1 cellular context compared by ENCODE assay signal in the genomic region with DNA sequence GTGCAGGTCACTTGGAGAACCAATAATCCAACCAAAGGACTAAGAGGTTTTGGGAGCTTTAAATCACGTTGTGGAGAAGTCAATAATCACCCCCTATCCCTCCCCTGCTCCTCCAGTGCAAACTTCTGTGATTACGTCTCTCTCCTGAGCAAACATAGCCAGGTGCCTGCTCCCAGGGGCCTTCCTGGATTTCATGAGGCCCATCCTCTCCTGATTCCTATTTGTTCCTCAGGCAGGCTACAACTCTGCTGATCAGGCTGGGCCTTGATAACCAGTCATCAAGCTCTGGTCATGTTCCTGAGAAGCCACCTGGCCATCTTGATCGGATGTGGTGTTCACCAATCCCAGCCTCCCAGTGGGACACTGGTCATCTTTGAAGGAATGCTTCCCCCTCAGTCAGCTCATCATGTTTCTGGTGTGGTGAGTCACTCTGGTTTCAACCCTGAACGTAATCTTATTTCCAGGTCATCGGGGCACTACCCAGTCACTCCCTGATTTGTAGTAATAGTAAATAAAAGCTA.
TF ChIP-seq lines count a peak whose summit lies in the region.

No MANE protein-coding gene starts in this region.

TF ChIP-seq in HepG2, 621 proteins besides CTCF, POLR2A, EP300 and RAD21 (continued from another document):
- TF ChIP-seq, protein P1, sequence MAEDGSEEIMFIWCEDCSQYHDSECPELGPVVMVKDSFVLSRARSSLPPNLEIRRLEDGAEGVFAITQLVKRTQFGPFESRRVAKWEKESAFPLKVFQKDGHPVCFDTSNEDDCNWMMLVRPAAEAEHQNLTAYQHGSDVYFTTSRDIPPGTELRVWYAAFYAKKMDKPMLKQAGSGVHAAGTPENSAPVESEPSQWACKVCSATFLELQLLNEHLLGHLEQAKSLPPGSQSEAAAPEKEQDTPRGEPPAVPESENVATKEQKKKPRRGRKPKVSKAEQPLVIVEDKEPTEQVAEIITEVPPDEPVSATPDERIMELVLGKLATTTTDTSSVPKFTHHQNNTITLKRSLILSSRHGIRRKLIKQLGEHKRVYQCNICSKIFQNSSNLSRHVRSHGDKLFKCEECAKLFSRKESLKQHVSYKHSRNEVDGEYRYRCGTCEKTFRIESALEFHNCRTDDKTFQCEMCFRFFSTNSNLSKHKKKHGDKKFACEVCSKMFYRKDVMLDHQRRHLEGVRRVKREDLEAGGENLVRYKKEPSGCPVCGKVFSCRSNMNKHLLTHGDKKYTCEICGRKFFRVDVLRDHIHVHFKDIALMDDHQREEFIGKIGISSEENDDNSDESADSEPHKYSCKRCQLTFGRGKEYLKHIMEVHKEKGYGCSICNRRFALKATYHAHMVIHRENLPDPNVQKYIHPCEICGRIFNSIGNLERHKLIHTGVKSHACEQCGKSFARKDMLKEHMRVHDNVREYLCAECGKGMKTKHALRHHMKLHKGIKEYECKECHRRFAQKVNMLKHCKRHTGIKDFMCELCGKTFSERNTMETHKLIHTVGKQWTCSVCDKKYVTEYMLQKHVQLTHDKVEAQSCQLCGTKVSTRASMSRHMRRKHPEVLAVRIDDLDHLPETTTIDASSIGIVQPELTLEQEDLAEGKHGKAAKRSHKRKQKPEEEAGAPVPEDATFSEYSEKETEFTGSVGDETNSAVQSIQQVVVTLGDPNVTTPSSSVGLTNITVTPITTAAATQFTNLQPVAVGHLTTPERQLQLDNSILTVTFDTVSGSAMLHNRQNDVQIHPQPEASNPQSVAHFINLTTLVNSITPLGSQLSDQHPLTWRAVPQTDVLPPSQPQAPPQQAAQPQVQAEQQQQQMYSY (CRISPR knock-in tag; IDR thresholded peaks at IDR 0.05), result no peak
- 0 out of 2 replicates have a peak, but pooled peaks have one; percentile 23 for TF ChIP-seq IRF2 (CRISPR knock-in tag; IDR thresholded peaks at IDR 0.05)
- peak; percentile 55; the same call in 1 of the 2 replicates for TF ChIP-seq SALL1 (CRISPR knock-in tag; IDR thresholded peaks at IDR 0.05)
- TF ChIP-seq ZBTB7B (CRISPR knock-in tag; IDR thresholded peaks at IDR 0.05), result peak; percentile 28; the same call in 1 of the 2 replicates
- TF ChIP-seq, protein P2, sequence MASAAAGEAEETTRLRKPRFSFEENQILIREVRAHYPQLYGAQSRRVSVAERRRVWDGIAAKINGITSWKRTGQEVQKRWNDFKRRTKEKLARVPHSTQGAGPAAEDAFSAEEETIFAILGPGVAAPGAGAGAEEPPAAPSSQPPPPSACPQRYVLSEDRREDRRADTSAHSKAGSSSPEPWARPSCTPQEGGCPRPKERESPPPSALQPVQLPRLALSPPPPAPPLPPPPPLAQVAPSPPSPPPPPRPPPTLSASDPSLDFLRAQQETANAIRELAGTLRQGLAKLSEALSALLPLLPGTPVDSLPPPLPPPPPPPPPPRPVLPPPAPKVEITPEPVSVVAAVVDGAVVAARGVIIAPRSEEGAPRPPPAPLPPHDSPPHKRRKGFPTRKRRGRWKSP (CRISPR knock-in tag; IDR thresholded peaks at IDR 0.05), result 0 out of 2 replicates have a peak, but pooled peaks have one; percentile 11
- 0 out of 2 replicates have a peak, but pooled peaks have one; percentile 8 for TF ChIP-seq FOSL1 (CRISPR knock-in tag; IDR thresholded peaks at IDR 0.05; ENCODE audit: borderline replicate concordance)
- TF ChIP-seq BCL6 (CRISPR knock-in tag; IDR thresholded peaks at IDR 0.05), result peak; percentile 38; the same call in 1 of the 2 replicates
- no peak for TF ChIP-seq TBX2 (CRISPR knock-in tag; IDR thresholded peaks at IDR 0.05; ENCODE audit: borderline replicate concordance)
- no peak for TF ChIP-seq ZFP37 (CRISPR knock-in tag; IDR thresholded peaks at IDR 0.05; ENCODE audit: borderline replicate concordance)
- no peak for TF ChIP-seq NFE2 (CRISPR knock-in tag; IDR thresholded peaks at IDR 0.05)
- TF ChIP-seq SKI (IDR thresholded peaks at IDR 0.05; ENCODE audit: partially characterized antibody), result no peak
- TF ChIP-seq BHLHE40 (IDR thresholded peaks at IDR 0.05; ENCODE audit: low read length), result no peak
- TF ChIP-seq, protein P3, sequence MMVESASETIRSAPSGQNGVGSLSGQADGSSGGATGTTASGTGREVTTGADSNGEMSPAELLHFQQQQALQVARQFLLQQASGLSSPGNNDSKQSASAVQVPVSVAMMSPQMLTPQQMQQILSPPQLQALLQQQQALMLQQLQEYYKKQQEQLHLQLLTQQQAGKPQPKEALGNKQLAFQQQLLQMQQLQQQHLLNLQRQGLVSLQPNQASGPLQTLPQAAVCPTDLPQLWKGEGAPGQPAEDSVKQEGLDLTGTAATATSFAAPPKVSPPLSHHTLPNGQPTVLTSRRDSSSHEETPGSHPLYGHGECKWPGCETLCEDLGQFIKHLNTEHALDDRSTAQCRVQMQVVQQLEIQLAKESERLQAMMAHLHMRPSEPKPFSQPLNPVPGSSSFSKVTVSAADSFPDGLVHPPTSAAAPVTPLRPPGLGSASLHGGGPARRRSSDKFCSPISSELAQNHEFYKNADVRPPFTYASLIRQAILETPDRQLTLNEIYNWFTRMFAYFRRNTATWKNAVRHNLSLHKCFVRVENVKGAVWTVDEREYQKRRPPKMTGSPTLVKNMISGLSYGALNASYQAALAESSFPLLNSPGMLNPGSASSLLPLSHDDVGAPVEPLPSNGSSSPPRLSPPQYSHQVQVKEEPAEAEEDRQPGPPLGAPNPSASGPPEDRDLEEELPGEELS (CRISPR knock-in tag; IDR thresholded peaks at IDR 0.05), result no peak
- TF ChIP-seq ZNF326 (CRISPR knock-in tag; IDR thresholded peaks at IDR 0.05; ENCODE audit: borderline replicate concordance), result no peak
- TF ChIP-seq, protein P4, sequence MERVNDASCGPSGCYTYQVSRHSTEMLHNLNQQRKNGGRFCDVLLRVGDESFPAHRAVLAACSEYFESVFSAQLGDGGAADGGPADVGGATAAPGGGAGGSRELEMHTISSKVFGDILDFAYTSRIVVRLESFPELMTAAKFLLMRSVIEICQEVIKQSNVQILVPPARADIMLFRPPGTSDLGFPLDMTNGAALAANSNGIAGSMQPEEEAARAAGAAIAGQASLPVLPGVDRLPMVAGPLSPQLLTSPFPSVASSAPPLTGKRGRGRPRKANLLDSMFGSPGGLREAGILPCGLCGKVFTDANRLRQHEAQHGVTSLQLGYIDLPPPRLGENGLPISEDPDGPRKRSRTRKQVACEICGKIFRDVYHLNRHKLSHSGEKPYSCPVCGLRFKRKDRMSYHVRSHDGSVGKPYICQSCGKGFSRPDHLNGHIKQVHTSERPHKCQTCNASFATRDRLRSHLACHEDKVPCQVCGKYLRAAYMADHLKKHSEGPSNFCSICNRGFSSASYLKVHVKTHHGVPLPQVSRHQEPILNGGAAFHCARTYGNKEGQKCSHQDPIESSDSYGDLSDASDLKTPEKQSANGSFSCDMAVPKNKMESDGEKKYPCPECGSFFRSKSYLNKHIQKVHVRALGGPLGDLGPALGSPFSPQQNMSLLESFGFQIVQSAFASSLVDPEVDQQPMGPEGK (CRISPR knock-in tag; IDR thresholded peaks at IDR 0.05), result 0 out of 2 replicates have a peak, but pooled peaks have one; percentile 36
- TF ChIP-seq PCBP1 (IDR thresholded peaks at IDR 0.05; ENCODE audit: borderline replicate concordance, low read depth, low read length), result no peak
- TF ChIP-seq, protein P5, sequence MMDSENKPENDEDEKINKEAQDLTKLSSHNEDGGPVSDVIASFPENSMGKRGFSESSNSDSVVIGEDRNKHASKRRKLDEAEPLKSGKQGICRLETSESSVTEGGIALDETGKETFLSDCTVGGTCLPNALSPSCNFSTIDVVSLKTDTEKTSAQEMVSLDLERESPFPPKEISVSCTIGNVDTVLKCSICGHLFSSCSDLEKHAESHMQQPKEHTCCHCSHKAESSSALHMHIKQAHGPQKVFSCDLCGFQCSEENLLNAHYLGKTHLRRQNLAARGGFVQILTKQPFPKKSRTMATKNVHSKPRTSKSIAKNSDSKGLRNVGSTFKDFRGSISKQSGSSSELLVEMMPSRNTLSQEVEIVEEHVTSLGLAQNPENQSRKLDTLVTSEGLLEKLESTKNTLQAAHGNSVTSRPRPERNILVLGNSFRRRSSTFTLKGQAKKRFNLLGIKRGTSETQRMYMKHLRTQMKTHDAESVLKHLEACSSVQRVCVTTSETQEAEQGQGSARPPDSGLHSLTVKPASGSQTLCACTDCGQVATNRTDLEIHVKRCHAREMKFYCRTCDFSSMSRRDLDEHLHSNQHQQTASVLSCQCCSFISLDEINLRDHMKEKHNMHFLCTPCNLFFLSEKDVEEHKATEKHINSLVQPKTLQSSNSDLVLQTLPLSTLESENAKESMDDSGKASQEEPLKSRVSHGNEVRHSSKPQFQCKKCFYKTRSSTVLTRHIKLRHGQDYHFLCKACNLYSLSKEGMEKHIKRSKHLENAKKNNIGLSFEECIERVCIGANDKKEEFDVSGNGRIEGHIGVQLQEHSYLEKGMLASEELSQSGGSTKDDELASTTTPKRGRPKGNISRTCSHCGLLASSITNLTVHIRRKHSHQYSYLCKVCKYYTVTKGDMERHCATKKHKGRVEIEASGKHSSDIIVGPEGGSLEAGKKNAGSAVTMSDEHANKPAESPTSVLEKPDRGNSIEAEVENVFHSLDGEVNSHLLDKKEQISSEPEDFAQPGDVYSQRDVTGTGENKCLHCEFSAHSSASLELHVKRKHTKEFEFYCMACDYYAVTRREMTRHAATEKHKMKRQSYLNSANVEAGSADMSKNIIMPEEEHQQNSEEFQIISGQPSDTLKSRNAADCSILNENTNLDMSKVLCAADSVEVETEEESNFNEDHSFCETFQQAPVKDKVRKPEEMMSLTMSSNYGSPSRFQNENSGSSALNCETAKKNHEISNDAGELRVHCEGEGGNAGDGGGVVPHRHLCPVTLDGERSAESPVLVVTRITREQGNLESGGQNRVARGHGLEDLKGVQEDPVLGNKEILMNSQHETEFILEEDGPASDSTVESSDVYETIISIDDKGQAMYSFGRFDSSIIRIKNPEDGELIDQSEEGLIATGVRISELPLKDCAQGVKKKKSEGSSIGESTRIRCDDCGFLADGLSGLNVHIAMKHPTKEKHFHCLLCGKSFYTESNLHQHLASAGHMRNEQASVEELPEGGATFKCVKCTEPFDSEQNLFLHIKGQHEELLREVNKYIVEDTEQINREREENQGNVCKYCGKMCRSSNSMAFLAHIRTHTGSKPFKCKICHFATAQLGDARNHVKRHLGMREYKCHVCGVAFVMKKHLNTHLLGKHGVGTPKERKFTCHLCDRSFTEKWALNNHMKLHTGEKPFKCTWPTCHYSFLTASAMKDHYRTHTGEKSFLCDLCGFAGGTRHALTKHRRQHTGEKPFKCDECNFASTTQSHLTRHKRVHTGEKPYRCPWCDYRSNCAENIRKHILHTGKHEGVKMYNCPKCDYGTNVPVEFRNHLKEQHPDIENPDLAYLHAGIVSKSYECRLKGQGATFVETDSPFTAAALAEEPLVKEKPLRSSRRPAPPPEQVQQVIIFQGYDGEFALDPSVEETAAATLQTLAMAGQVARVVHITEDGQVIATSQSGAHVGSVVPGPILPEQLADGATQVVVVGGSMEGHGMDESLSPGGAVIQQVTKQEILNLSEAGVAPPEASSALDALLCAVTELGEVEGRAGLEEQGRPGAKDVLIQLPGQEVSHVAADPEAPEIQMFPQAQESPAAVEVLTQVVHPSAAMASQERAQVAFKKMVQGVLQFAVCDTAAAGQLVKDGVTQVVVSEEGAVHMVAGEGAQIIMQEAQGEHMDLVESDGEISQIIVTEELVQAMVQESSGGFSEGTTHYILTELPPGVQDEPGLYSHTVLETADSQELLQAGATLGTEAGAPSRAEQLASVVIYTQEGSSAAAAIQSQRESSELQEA (CRISPR knock-in tag; IDR thresholded peaks at IDR 0.05; ENCODE audit: not compliant biosample characterization), result no peak
- no peak for TF ChIP-seq ZNF776 (CRISPR knock-in tag; IDR thresholded peaks at IDR 0.05)
- no peak for TF ChIP-seq SOX6 (IDR thresholded peaks at IDR 0.05)
- peak; percentile 12; the same call in 1 of the 2 replicates for TF ChIP-seq SOX6 (CRISPR knock-in tag; IDR thresholded peaks at IDR 0.05)
- peak; percentile 30; the same call in 1 of the 2 replicates for TF ChIP-seq SAP130 (CRISPR knock-in tag; IDR thresholded peaks at IDR 0.05; ENCODE audit: low read depth)
- TF ChIP-seq, protein P6, sequence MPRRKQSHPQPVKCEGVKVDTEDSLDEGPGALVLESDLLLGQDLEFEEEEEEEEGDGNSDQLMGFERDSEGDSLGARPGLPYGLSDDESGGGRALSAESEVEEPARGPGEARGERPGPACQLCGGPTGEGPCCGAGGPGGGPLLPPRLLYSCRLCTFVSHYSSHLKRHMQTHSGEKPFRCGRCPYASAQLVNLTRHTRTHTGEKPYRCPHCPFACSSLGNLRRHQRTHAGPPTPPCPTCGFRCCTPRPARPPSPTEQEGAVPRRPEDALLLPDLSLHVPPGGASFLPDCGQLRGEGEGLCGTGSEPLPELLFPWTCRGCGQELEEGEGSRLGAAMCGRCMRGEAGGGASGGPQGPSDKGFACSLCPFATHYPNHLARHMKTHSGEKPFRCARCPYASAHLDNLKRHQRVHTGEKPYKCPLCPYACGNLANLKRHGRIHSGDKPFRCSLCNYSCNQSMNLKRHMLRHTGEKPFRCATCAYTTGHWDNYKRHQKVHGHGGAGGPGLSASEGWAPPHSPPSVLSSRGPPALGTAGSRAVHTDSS (CRISPR knock-in tag; conservative IDR thresholded peaks at IDR 0.05), result no peak
